ENCODE assay signal across 28 cellular contexts in genomic region chr19:31180907-31181306, GRCh38.
"Had no signal": no experiment of that assay in that cellular context is flagged by ENCODE, and none has a peak within 500 bp of the region (broad histone marks: within the 10 kb centered on the region; RNA-seq: fewer than 3 reads in every experiment).

No MANE protein-coding gene starts in this region.

- H3K4me1 Mint-ChIP-seq: endodermal cell had no signal

- H3K36me3 ChIP-seq: colonic mucosa, esophagus squamous epithelium, gastrocnemius medialis, gastroesophageal sphincter, heart left ventricle, heart right ventricle had no signal

- H3K4me1 ChIP-seq: colonic mucosa, esophagus squamous epithelium, foreskin keratinocyte, gastrocnemius medialis, gastroesophageal sphincter, heart left ventricle, heart right ventricle had no signal

- DNase-seq: colonic mucosa; cortex of kidney; dermis blood vessel endothelial cell; dorsolateral prefrontal cortex; effector CD4-positive, alpha-beta T cell; effector CD8-positive, alpha-beta T cell; effector memory CD4-positive, alpha-beta T cell; endodermal cell; erythroblast; esophagus squamous epithelium; foreskin fibroblast; foreskin keratinocyte; foreskin melanocyte; gastrocnemius medialis; glutamatergic neuron; head of caudate nucleus; heart left ventricle; heart right ventricle had no signal

- H3K27ac Mint-ChIP-seq: dendritic cell treated with granulocyte-macrophage colony-stimulating factor and Interleukin-4, amounts not matched to agents 40 ng/mL and 50 ng/mL, for 4 days; endodermal cell had no signal

- H3K4me3 ChIP-seq: colonic mucosa, coronary artery, dorsolateral prefrontal cortex, esophagus squamous epithelium, gastrocnemius medialis, gastroesophageal sphincter, heart left ventricle, heart right ventricle, hepatocyte had no signal

- H3K27ac ChIP-seq: colonic mucosa, coronary artery, dorsolateral prefrontal cortex, epithelial cell of prostate, esophagus squamous epithelium, foreskin keratinocyte, gastrocnemius medialis, gastroesophageal sphincter, heart left ventricle, heart right ventricle, hepatocyte had no signal

- ATAC-seq: esophagus mucosa, foreskin keratinocyte, gastrocnemius medialis, gastroesophageal sphincter, heart left ventricle, heart right ventricle had no signal

- H2AFZ ChIP-seq: hepatocyte had no signal

- H3K4me3 Mint-ChIP-seq: dendritic cell treated with granulocyte-macrophage colony-stimulating factor and Interleukin-4, amounts not matched to agents 40 ng/mL and 50 ng/mL, for 4 days; endodermal cell had no signal

- H3K27me3 ChIP-seq: colonic mucosa, esophagus squamous epithelium, foreskin keratinocyte, gastrocnemius medialis, heart left ventricle, hepatocyte had no signal

- H3K9me3 ChIP-seq: colonic mucosa, esophagus squamous epithelium, gastrocnemius medialis, gastroesophageal sphincter, heart left ventricle had no signal

- H3K79me2 ChIP-seq: hepatocyte had no signal

- H3K9me3 Mint-ChIP-seq: dendritic cell treated with granulocyte-macrophage colony-stimulating factor and Interleukin-4, amounts not matched to agents 40 ng/mL and 50 ng/mL, for 4 days; endodermal cell had no signal

- FAIRE-seq: colon, endometrium, endothelial cell of umbilical vein, frontal cortex had no signal

- H3K4me2 ChIP-seq: hepatocyte had no signal
